In genomic region chr10:88582806-88583583, GRCh38 we compare ENCODE assay signal across 8 cellular contexts.
DNase-seq lines count a peak whose midpoint lies in the region; ATAC-seq lines count a peak whose summit lies in the region.

TSS of gene RNLS (minus strand) at chr10:88583318.

- peak; percentile 66 for ATAC-seq in GM21526 (IDR thresholded peaks at IDR 0.05; ENCODE audit: low FRiP score, unreplicated experiment)
- ATAC-seq in activated CD4-positive, CD25-positive, alpha-beta regulatory T cell treated with anti-CD3 and anti-CD28 coated beads, Interleukin-2, amount 50 U/mL, for 24 hours = peak; percentile 87 to 91

- DNase-seq in DMS53 (lab: John Stamatoyannopoulos, UW) (peak; percentile 74), Kasumi-1 (lab: John Stamatoyannopoulos, UW) (peak; percentile 82 to 85), caudate nucleus (lab: John Stamatoyannopoulos, UW) (peak in 60 of 61 donors; percentile 22 to 92 (median 75)), iris pigment epithelial cell (ENCODE audit: low read depth) (peak; percentile 54), smooth muscle cell of the brain vasculature (ENCODE audit: low read depth, low spot score) (peak; percentile 15), LoVo (ENCODE audit: low spot score) (no peak)

- peak within 1 kb of the TSS; percentile 98 for H3K27ac ChIP-seq in caudate nucleus (ENCODE audit: low read depth, low read length)
